In the genomic region with DNA sequence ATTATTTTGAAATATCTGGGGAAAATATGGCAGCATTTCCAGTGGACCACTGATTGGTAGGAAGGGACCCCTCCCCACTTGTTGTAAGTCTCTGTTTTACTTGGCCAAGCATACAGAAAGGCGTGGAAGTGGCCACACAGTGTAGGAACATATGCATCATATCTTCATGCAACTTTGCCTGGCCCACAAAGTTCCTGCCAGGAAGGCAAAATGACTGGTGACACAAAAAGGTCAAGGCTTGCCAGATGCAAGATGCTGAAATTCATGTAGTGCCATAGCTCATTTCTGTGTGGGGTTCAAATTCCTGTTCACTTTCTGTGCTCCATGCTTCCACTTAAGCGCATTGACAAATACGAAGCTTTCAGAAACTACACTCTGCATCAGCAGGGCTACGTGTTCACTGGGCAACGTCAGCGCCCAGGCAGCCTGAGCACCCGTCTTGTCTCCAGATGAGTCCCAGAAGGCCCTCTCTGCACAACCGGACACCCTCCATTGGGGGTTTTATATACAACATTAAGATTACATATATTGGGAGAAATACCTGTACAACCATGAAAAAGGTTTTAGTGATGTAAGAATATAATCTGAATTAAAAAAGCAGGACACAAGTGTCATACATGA, we compare ENCODE assay signal across 1 cellular context.
TF ChIP-seq lines count a peak whose summit lies in the region.

No MANE protein-coding gene starts in this region.

TF ChIP-seq in IMR-90, 13 proteins besides CTCF, POLR2A, EP300 and RAD21:
- TF ChIP-seq BHLHE40 (IDR thresholded peaks at IDR 0.05; ENCODE audit: low read depth, low read length) = no peak
- no peak for TF ChIP-seq RCOR1 (IDR thresholded peaks at IDR 0.05; ENCODE audit: insufficient replicate concordance, low read length)
